23 cellular contexts compared by ENCODE assay signal in genomic region chr5:24538345-24538744, GRCh38.
"Had no signal": no experiment of that assay in that cellular context is flagged by ENCODE, and none has a peak within 500 bp of the region (broad histone marks: within the 10 kb centered on the region; RNA-seq: fewer than 3 reads in every experiment).

No MANE protein-coding gene starts in this region.

- H3K27me3 ChIP-seq: pancreas, sigmoid colon, spleen, tibial nerve, uterus had no signal

- H3K36me3 ChIP-seq: left ventricle myocardium inferior, pancreas, prostate gland, sigmoid colon, spleen, tibial nerve, uterus had no signal

- H3K9me3 ChIP-seq: left ventricle myocardium inferior, pancreas, prostate gland, sigmoid colon, tibial nerve, uterus had no signal

- H3K4me1 ChIP-seq: left ventricle myocardium inferior, pancreas, sigmoid colon, spleen, tibial nerve, uterus had no signal

- H3K27ac ChIP-seq: left ventricle myocardium inferior, pancreas, prostate gland, sigmoid colon, spleen, tibial nerve, uterus had no signal

- DNase-seq: hippocampal formation; immature natural killer cell; kidney; left ventricle myocardium inferior; naive thymus-derived CD8-positive, alpha-beta T cell; nucleus accumbens; pancreas; posterior cingulate gyrus; retina; right cardiac atrium; sigmoid colon; small intestine; spleen; stimulated activated CD4-positive, alpha-beta T cell treated with anti-CD3 and anti-CD28 coated beads, Interleukin-4, amount 100 ng/mL, for 24 hours; stimulated activated CD8-positive, alpha-beta memory T cell treated with anti-CD3 and anti-CD28 coated beads, Interleukin-4, amount 100 ng/mL, for 48 hours; stimulated activated naive CD4-positive, alpha-beta T cell treated with Interleukin-2 at 50 U/mL for 16 hours; stimulated activated naive CD8-positive, alpha-beta T cell treated with anti-CD3 and anti-CD28 coated beads, Interleukin-15, amount 100 ng/mL, for 72 hours; substantia nigra; uterus had no signal

- H3K4me3 ChIP-seq: left ventricle myocardium inferior, lung, pancreas, prostate gland, sigmoid colon, spleen, tibial nerve, uterus had no signal

- ATAC-seq: naive thymus-derived CD8-positive, alpha-beta T cell; pancreas; right cardiac atrium; stimulated activated memory B cell treated with anti-CD40 and anti-IgM and Interleukin-4, amounts not matched to agents 10 μg/mL and 1 μg/mL and 100 μg/mL, for 72 hours; stimulated activated naive CD8-positive, alpha-beta T cell treated with anti-CD3 and anti-CD28 coated beads, Interleukin-15, amount 100 ng/mL, for 72 hours had no signal
